ENCODE assay signal across 13 cellular contexts in genomic region chr10:71984126-71984797, GRCh38. TPM values are rescaled to one million over a fixed set of nuclear protein-coding genes. Genes with fewer than 3 reads are reported as not detected.
DNase-seq lines count a peak whose midpoint lies in the region; ATAC-seq and TF ChIP-seq lines count a peak whose summit lies in the region.
"Had no signal": no experiment of that assay in that cellular context is flagged by ENCODE, and none has a peak within 500 bp of the region (broad histone marks: within the 10 kb centered on the region; RNA-seq: fewer than 3 reads in every experiment).

No MANE protein-coding gene starts in this region.

- no peak overlapping the region for H3K27ac ChIP-seq in IMR-90 (ENCODE audit: insufficient read depth, low read length)
- peak overlapping the region; percentile 75 for H3K27ac ChIP-seq in muscle layer of colon (ENCODE audit: low read depth, low read length)
- peak overlapping the region; percentile 97 for H3K27ac ChIP-seq in substantia nigra (ENCODE audit: low read depth, low read length, poor library complexity, severe bottlenecking)
- H3K27ac ChIP-seq in smooth muscle cell (ENCODE audit: low read depth), result no peak overlapping the region
- H3K27ac ChIP-seq: C4-2B, KMS-11 had no signal

- no peak for TF ChIP-seq POLR2A in IMR-90 (IDR thresholded peaks at IDR 0.05; ENCODE audit: low read depth, low read length)

- H3K27me3 ChIP-seq in IMR-90 (ENCODE audit: control insufficient read depth, insufficient read depth, low read length), result no peaks in the 10 kb centered on the region
- H3K27me3 ChIP-seq in muscle layer of colon (ENCODE audit: control insufficient read depth in 1 of 2, insufficient read depth in 2 of 2, low read length in 2 of 2), result no peaks in the 10 kb centered on the region
- no peaks in the 10 kb centered on the region for H3K27me3 ChIP-seq in smooth muscle cell (ENCODE audit: low read depth)

- no peak overlapping the region for H2BK120ac ChIP-seq in IMR-90 (ENCODE audit: low read depth, low read length)

- H3K9ac ChIP-seq in IMR-90 (ENCODE audit: low read depth, low read length) (no peak overlapping the region), muscle layer of colon (ENCODE audit: low read length) (peak overlapping the region; percentile 2), smooth muscle cell (ENCODE audit: low read depth) (no peak overlapping the region)
- H3K9ac ChIP-seq: KMS-11 had no signal

- H3K18ac ChIP-seq in IMR-90 (ENCODE audit: low read depth, low read length), result 0 out of 2 replicates have a peak overlapping the region, but pooled peaks have one; percentile 26

- peaks cover 5% of the 10 kb centered on the region for H3K9me3 Mint-ChIP-seq in chondrocyte (ENCODE audit: low read depth)
- H3K9me3 Mint-ChIP-seq: activated CD4-positive, alpha-beta T cell treated with anti-CD3 and anti-CD28 coated beads, Interleukin-2, amount 10 ng/mL, durations not matched to agents 7 days and 5 days had no signal

- peak overlapping the region; percentile 20; the same call in 1 of the 2 replicates for H4K5ac ChIP-seq in IMR-90 (ENCODE audit: low read depth, low read length)

- TF ChIP-seq RAD21 in IMR-90 (IDR thresholded peaks at IDR 0.05; ENCODE audit: low read length), result no peak

- no peak for TF ChIP-seq CTCF in IMR-90 (conservative IDR thresholded peaks at IDR 0.05; ENCODE audit: low read depth, low read length)
- no peak for TF ChIP-seq CTCF in chondrocyte (IDR thresholded peaks at IDR 0.05)
- TF ChIP-seq CTCF in smooth muscle cell (IDR thresholded peaks at IDR 0.05; ENCODE audit: borderline replicate concordance, insufficient read depth, poor library complexity, severe bottlenecking), result no peak

- H4K91ac ChIP-seq in IMR-90 (ENCODE audit: insufficient read depth, low read depth, low read length), result no peak overlapping the region

- no peak overlapping the region for H2BK20ac ChIP-seq in IMR-90 (ENCODE audit: low read depth, low read length)

- in situ Hi-C loops in IMR-90 (cut with MboI; ENCODE audit: low sequenced_read_pairs), result no loop called here

- peak overlapping the region; percentile 93 for H3K27ac Mint-ChIP-seq in chondrocyte (ENCODE audit: unreplicated experiment)
- H3K27ac Mint-ChIP-seq: activated CD4-positive, alpha-beta T cell treated with anti-CD3 and anti-CD28 coated beads, Interleukin-2, amount 10 ng/mL, durations not matched to agents 7 days and 5 days had no signal

- peaks cover 42% of the 10 kb centered on the region for H3K79me2 ChIP-seq in smooth muscle cell (ENCODE audit: low read depth)

- CTCF ChIA-PET in IMR-90 (lab: Yijun Ruan, JAX), result no interaction called here

- dilution Hi-C loops in IMR-90 (cut with HindIII; ENCODE audit: low sequenced_read_pairs, unreplicated experiment), result no loop called here

- no peak overlapping the region for H2AK9ac ChIP-seq in IMR-90 (replicated peaks; ENCODE audit: low read depth, low read length, poor library complexity)

- no peak overlapping the region for H3K4me3 Mint-ChIP-seq in chondrocyte (ENCODE audit: unreplicated experiment)
- H3K4me3 Mint-ChIP-seq: activated CD4-positive, alpha-beta T cell treated with anti-CD3 and anti-CD28 coated beads, Interleukin-2, amount 10 ng/mL, durations not matched to agents 7 days and 5 days had no signal

- H3K36me3 ChIP-seq in IMR-90 (ENCODE audit: control insufficient read depth, insufficient read depth, low read length) (no peaks in the 10 kb centered on the region), muscle layer of colon (ENCODE audit: insufficient read depth, low read length) (no peaks in the 10 kb centered on the region), smooth muscle cell (ENCODE audit: low read depth) (no peaks in the 10 kb centered on the region)

- H3K56ac ChIP-seq in IMR-90 (ENCODE audit: extremely low read depth, insufficient read depth, low read length), result no peak overlapping the region

- H2BK5ac ChIP-seq in IMR-90 (ENCODE audit: low read depth, low read length, poor library complexity, severe bottlenecking), result no peak overlapping the region

- no peak for DNase-seq in IMR-90
- DNase-seq in chondrocyte (ENCODE audit: low spot score), result no peak
- peak in 1 of 49 donors; percentile 46 for DNase-seq in substantia nigra (lab: John Stamatoyannopoulos, UW)
- DNase-seq in smooth muscle cell (lab: John Stamatoyannopoulos, UW; ENCODE audit: unreplicated experiment), result no peak
- DNase-seq: activated CD4-positive, alpha-beta T cell treated with anti-CD3 and anti-CD28 coated beads, Interleukin-2, amount 10 ng/mL, durations not matched to agents 7 days and 5 days; NCI-H524 had no signal

- H3K4me1 ChIP-seq in IMR-90 (ENCODE audit: control insufficient read depth, insufficient read depth, low read length) (peaks cover 41% of the 10 kb centered on the region), muscle layer of colon (ENCODE audit: insufficient read depth, low read length) (peaks cover 87% of the 10 kb centered on the region), smooth muscle cell (ENCODE audit: low read depth) (peaks cover 23% of the 10 kb centered on the region)

- WGBS in IMR-90 (ENCODE audit: extremely low coverage in 2 of 2, insufficient read length in 1 of 2), 2 experiments, result 100% methylated on average over 6 of the region's 15 CpGs; no CpG with 5 or more reads in 1 of the 2 experiments
- 91% methylated on average over 15 of the region's 15 CpGs for WGBS in smooth muscle cell (ENCODE audit: low lambda C conversion rate)

- H3K79me1 ChIP-seq in IMR-90 (ENCODE audit: low read depth in 1 of 2, low read length in 2 of 2), result peaks cover 42 to 84% of the 10 kb centered on the region in 2 experiments

- H3K4me2 ChIP-seq in IMR-90 (ENCODE audit: low read depth, low read length) (no peak overlapping the region), smooth muscle cell (no peak overlapping the region)
- H3K4me2 ChIP-seq: KMS-11 had no signal

- POLR2A ChIA-PET in IMR-90 (lab: Charles Lee; ENCODE audit: unreplicated experiment), result no interaction called here

- H2BK15ac ChIP-seq in IMR-90 (ENCODE audit: low read depth, low read length), result no peak overlapping the region

- ATAC-seq in IMR-90 (ENCODE audit: low read depth) (no peak), HG03095 (IDR thresholded peaks at IDR 0.05; ENCODE audit: unreplicated experiment) (no peak), GM21447 (IDR thresholded peaks at IDR 0.05; ENCODE audit: unreplicated experiment) (no peak), GM21825 (IDR thresholded peaks at IDR 0.05; ENCODE audit: unreplicated experiment) (no peak)
- ATAC-seq: left lobe of liver had no signal

- no peak overlapping the region for H3K4ac ChIP-seq in IMR-90 (ENCODE audit: low read depth, low read length)

- intact Hi-C loops in IMR-90 (cut with micrococcal nuclease), result no loop called here

- H3K9me3 ChIP-seq in IMR-90 (ENCODE audit: control insufficient read depth, insufficient read depth, low read length) (no peaks in the 10 kb centered on the region), muscle layer of colon (ENCODE audit: low read length) (no peaks in the 10 kb centered on the region), smooth muscle cell (replicated peaks; ENCODE audit: low read depth) (no peaks in the 10 kb centered on the region)

- H3K36me3 Mint-ChIP-seq in chondrocyte (ENCODE audit: low read depth), result peaks cover 7% of the 10 kb centered on the region

- peaks cover 10% of the 10 kb centered on the region for H3F3A ChIP-seq in smooth muscle cell (ENCODE audit: low read depth)

- BruUV-seq in IMR-90 (replicated peaks; lab: Mats Ljungman, UMichigan), result no TSS peak

- no peak overlapping the region for H4K8ac ChIP-seq in IMR-90 (ENCODE audit: low read depth in 2 of 2, low read length in 2 of 2)

- 0 out of 2 replicates have a peak overlapping the region, but pooled peaks have one; percentile 2 for H3K23ac ChIP-seq in IMR-90 (ENCODE audit: low read depth, low read length)

- no peak overlapping the region for H3K4me3 ChIP-seq in IMR-90 (ENCODE audit: insufficient read depth, low read depth, low read length)
- H3K4me3 ChIP-seq in muscle layer of colon (ENCODE audit: low read depth in 1 of 2, low read length in 2 of 2), result no peak overlapping the region
- H3K4me3 ChIP-seq in smooth muscle cell, result no peak overlapping the region

- peak overlapping the region; percentile 25; the same call in 1 of the 2 replicates for H3K14ac ChIP-seq in IMR-90 (replicated peaks; ENCODE audit: low read depth, low read length)

- peaks cover 17% of the 10 kb centered on the region for H4K20me1 ChIP-seq in IMR-90 (ENCODE audit: insufficient read depth, low read length)
- peaks cover 66% of the 10 kb centered on the region for H4K20me1 ChIP-seq in smooth muscle cell (ENCODE audit: low read depth)

- H2AFZ ChIP-seq in IMR-90 (replicated peaks; ENCODE audit: low read length, poor library complexity) (no peak overlapping the region), smooth muscle cell (ENCODE audit: low read depth) (no peak overlapping the region)

- no peaks in the 10 kb centered on the region for H3K27me3 Mint-ChIP-seq in chondrocyte (ENCODE audit: low read depth)
- H3K27me3 Mint-ChIP-seq: activated CD4-positive, alpha-beta T cell treated with anti-CD3 and anti-CD28 coated beads, Interleukin-2, amount 10 ng/mL, durations not matched to agents 7 days and 5 days had no signal

- peak overlapping the region; percentile 44; the same call in 1 of the 2 replicates for H2AK5ac ChIP-seq in IMR-90 (ENCODE audit: low read depth, low read length)

- H3K4me1 Mint-ChIP-seq in chondrocyte (ENCODE audit: low read depth), result peaks cover 90% of the 10 kb centered on the region

- H3K9me1 ChIP-seq in IMR-90 (ENCODE audit: insufficient read depth, low read length), result peaks cover 30% of the 10 kb centered on the region

TF ChIP-seq in IMR-90, 13 proteins besides CTCF, POLR2A, EP300 and RAD21 (continues in another document):
- TF ChIP-seq CHD1 (IDR thresholded peaks at IDR 0.05; ENCODE audit: low read depth, low read length) (no peak), RCOR1 (IDR thresholded peaks at IDR 0.05; ENCODE audit: insufficient replicate concordance, low read length) (no peak), USF2 (IDR thresholded peaks at IDR 0.05; ENCODE audit: low read depth, low read length) (no peak), CEBPB (IDR thresholded peaks at IDR 0.05; ENCODE audit: low read depth, low read length) (no peak), FOS (IDR thresholded peaks at IDR 0.05; ENCODE audit: low read depth, low read length) (no peak), SMC3 (IDR thresholded peaks at IDR 0.05; ENCODE audit: low read depth, low read length) (no peak)

RNA-seq across cellular contexts. Expression of gene CHST3, which starts 20.1 kb away (rescaled TPM):
- total RNA-seq in IMR-90 (2012; rRNA removed), result 9.0 and 10.6 TPM in 2 replicates
- 8.6 and 9.1 TPM in 2 replicates for polyA plus RNA-seq in IMR-90 (2012; rRNA removed)
- polyA plus RNA-seq in IMR-90 (2012; cell fraction: cytosol; rRNA removed), result 5.5 and 6.1 TPM in 2 replicates
- polyA plus RNA-seq in IMR-90 (2012; cell fraction: nucleus; rRNA removed; ENCODE audit: low replicate concordance), result 5.5 and 7.2 TPM in 2 replicates
- total RNA-seq in chondrocyte, result 43.9 to 65.4 TPM (median 63.2 TPM) in 3 replicates
- total RNA-seq in smooth muscle cell, result 10.6 and 13.6 TPM in 2 replicates
- polyA plus RNA-seq in smooth muscle cell, result 7.0 and 8.5 TPM in 2 replicates

Comparison
In these comparisons a context has a peak if more than half of its experiments do, and no peak if none do; other contexts are left out.
1. H3K27ac ChIP-seq: peak in muscle layer of colon (single experiment) and substantia nigra (single experiment); none in IMR-90 (single experiment) and smooth muscle cell (single experiment).